Comparison of ENCODE assay signal across 24 cellular contexts in the genomic region with DNA sequence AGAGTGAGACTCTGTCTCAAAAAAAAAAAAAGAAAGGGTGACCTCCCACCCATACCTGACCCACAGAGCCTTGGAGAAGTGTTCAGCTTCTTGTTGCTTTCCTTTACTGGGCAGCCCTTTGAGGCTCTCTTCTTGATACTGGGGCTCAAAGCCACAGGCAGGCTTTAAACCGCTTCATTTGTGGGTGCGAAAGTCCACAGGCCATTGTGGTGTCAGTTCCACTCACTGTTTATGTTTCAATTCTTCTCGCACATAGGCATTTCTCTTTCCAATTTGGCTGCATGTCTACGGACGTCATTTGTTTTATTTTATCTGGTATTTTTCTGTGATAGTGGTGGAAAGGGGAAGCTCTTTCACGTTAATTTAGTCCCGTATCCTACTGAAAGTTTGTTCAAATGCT. TPM values are rescaled to one million over a fixed set of nuclear protein-coding genes. Genes with fewer than 3 reads are reported as not detected.
DNase-seq lines count a peak whose midpoint lies in the region; ATAC-seq, FAIRE-seq and TF ChIP-seq lines count a peak whose summit lies in the region.
"Had no signal": no experiment of that assay in that cellular context is flagged by ENCODE, and none has a peak within 500 bp of the region (broad histone marks: within the 10 kb centered on the region; RNA-seq: fewer than 3 reads in every experiment).

No MANE protein-coding gene starts in this region.

- H3K27me3 ChIP-seq in lower lobe of right lung (ENCODE audit: low read depth) (no peaks in the 10 kb centered on the region), stomach smooth muscle (ENCODE audit: control insufficient read depth in 1 of 2, insufficient read depth in 2 of 2, low read length in 2 of 2) (no peaks in the 10 kb centered on the region)
- H3K27me3 ChIP-seq: BLaER1, dorsolateral prefrontal cortex, heart right ventricle had no signal

- no peak overlapping the region for H3K9ac ChIP-seq in stomach smooth muscle (ENCODE audit: low read length in 2 of 2)
- H3K9ac ChIP-seq: BLaER1 had no signal

- no peak overlapping the region for H3K4me3 ChIP-seq in lower lobe of right lung
- H3K4me3 ChIP-seq in stomach smooth muscle (ENCODE audit: low read length in 2 of 2) = peak overlapping the region in 1 of 2 donors; percentile 52
- H3K4me3 ChIP-seq: BLaER1, dorsolateral prefrontal cortex, heart right ventricle, SK-N-MC had no signal

- in situ Hi-C loops in G401 (cut with HindIII; ENCODE audit: low sequenced_read_pairs) = no loop called here

- no peak for FAIRE-seq in H54 (lab: Jason Lieb, UNC)
- FAIRE-seq: bronchial epithelial cell, GM12892, islet of Langerhans had no signal

- H3K27ac ChIP-seq in lower lobe of right lung (peak overlapping the region; percentile 6), stomach smooth muscle (ENCODE audit: low read length) (peak overlapping the region; percentile 38)
- H3K27ac ChIP-seq: 22Rv1, BLaER1, heart right ventricle, SK-N-MC had no signal

- no peak for ATAC-seq in lower lobe of right lung
- ATAC-seq: activated CD8-positive, alpha-beta memory T cell treated with anti-CD3 and anti-CD28 coated beads, Interleukin-2, amount 10 ng/mL, durations not matched to agents 7 days and 5 days; Panc1 had no signal

- H3K9me3 ChIP-seq in lower lobe of right lung (no peaks in the 10 kb centered on the region), stomach smooth muscle (ENCODE audit: control insufficient read depth in 2 of 2, low read length in 2 of 2) (no peaks in the 10 kb centered on the region)
- H3K9me3 ChIP-seq: heart right ventricle had no signal

- H3K4me1 ChIP-seq in lower lobe of right lung (peaks cover 22% of the 10 kb centered on the region), stomach smooth muscle (ENCODE audit: control insufficient read depth, insufficient read depth, low read length) (peaks cover 7% of the 10 kb centered on the region)

- H3K36me3 ChIP-seq in lower lobe of right lung (no peaks in the 10 kb centered on the region), stomach smooth muscle (ENCODE audit: control insufficient read depth in 2 of 2, insufficient read depth in 2 of 2, low read length in 2 of 2) (no peaks in the 10 kb centered on the region)

- peak; percentile 40 for DNase-seq in NK-92 treated with Interleukin-12 subunit alpha and Interleukin-12 subunit beta, amount 100 ng/mL, for 24 hours (lab: John Stamatoyannopoulos, UW)
- DNase-seq in NK-92 (lab: John Stamatoyannopoulos, UW; ENCODE audit: unreplicated experiment) = no peak
- peak; percentile 23 for DNase-seq in astrocyte of the hippocampus (ENCODE audit: low read depth, low spot score)
- DNase-seq in lower lobe of right lung = no peak
- no peak for DNase-seq in H54 (ENCODE audit: insufficient read length, low spot score)
- no peak for DNase-seq in NCI-H526 treated with DMSO at 0.1 percent for 48 hours (lab: John Stamatoyannopoulos, UW)
- no peak for DNase-seq in G401 (ENCODE audit: low spot score)
- DNase-seq: activated CD8-positive, alpha-beta memory T cell treated with anti-CD3 and anti-CD28 coated beads, Interleukin-2, amount 10 ng/mL, durations not matched to agents 7 days and 5 days; dorsolateral prefrontal cortex; GF-D8; H9; heart right ventricle; NCI-H1436 treated with DMSO at 0.1 percent for 48 hours; NCI-H2171 treated with DMSO at 0.1 percent for 48 hours; NCI-H748 treated with DMSO at 0.1 percent for 48 hours; stimulated activated naive CD4-positive, alpha-beta T cell treated with Interleukin-2 at 50 U/mL for 16 hours had no signal

- intact Hi-C loops in lower lobe of right lung (cut with DNase I) = no loop called here

- no peak for TF ChIP-seq POLR2A in H54 (IDR thresholded peaks at IDR 0.05; ENCODE audit: low read depth, low read length)

- no peak for TF ChIP-seq CTCF in lower lobe of right lung (IDR thresholded peaks at IDR 0.05)

RNA-seq across cellular contexts. Expression of gene PPARD, which starts 34.6 kb away (rescaled TPM):
- 30.2 TPM for total RNA-seq in lower lobe of right lung
- 2.8 and 4.2 TPM in 2 replicates for total RNA-seq in G401 (2014; rRNA removed; shearing (Covaris generic))

Comparison
In these comparisons a context has a peak if more than half of its experiments do, and no peak if none do; other contexts are left out.
1. DNase-seq: peak in NK-92 treated with Interleukin-12 subunit alpha and Interleukin-12 subunit beta, amount 100 ng/mL, for 24 hours (single experiment) and astrocyte of the hippocampus (single experiment); none in NK-92 (single experiment), lower lobe of right lung (single experiment), H54 (single experiment), NCI-H526 treated with DMSO at 0.1 percent for 48 hours (single experiment) and G401 (single experiment).